ENCODE assay signal across 20 cellular contexts in the genomic region with DNA sequence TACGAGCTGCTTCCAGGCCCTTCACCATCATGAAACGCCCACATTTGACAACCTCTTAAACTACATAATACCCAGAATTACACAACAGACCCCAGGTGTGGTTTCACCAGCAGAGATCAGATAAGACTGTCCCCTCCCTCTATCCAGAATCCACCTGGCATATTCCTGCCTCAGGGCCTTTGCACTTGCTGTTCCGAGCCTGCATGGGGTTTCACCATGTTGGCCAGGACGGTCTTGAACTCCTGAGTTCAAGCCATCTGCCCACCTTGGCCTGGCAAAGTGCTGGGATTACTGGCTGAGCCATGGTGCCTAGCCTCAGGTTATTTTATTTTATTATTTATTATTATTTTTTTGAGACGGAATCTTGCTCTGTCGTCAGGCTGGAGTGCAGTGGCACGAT.
DNase-seq lines count a peak whose midpoint lies in the region; ATAC-seq, FAIRE-seq and TF ChIP-seq lines count a peak whose summit lies in the region.
"Had no signal": no experiment of that assay in that cellular context is flagged by ENCODE, and none has a peak within 500 bp of the region (broad histone marks: within the 10 kb centered on the region; RNA-seq: fewer than 3 reads in every experiment).

No MANE protein-coding gene starts in this region.

- no peak for TF ChIP-seq RAD21 in K562 (CRISPR knock-in tag; conservative IDR thresholded peaks at IDR 0.05 in 1 of 2, IDR thresholded peaks at IDR 0.05 in 1 of 2)

- POLR2A ChIA-PET in K562 (lab: Yijun Ruan, JAX): interaction anchor here (1.2 kb wide), 1 partner anchor 17 kb away, joined by 3 read pairs; no protein-coding TSS in a partner anchor

- no TSS peak for BruUV-seq in K562 (replicated peaks; lab: Mats Ljungman, UMichigan)

- H2AFZ ChIP-seq in K562 (ENCODE audit: low read depth, low read length): no peak overlapping the region

- TF ChIP-seq EP300 in K562 (IDR thresholded peaks at IDR 0.05; ENCODE audit: low read length): no peak

- in situ Hi-C loops in K562 (cut with MboI): loop anchor here (25.0 kb wide), 1 partner anchor 664 kb away; no protein-coding TSS in a partner anchor

- no peaks in the 10 kb centered on the region for H3K36me3 ChIP-seq in K562 (ENCODE audit: control insufficient read depth, insufficient read depth, low read length)
- H3K36me3 ChIP-seq: BLaER1 treated with 17β-estradiol and CSF1 and Interleukin-3, amounts not matched to agents 10 nM and 100 nM had no signal

- H3K9me1 ChIP-seq in K562 (ENCODE audit: control insufficient read depth, insufficient read depth, low read length): no peaks in the 10 kb centered on the region

- CTCF ChIA-PET in K562 (lab: Yijun Ruan, JAX; ENCODE audit: low intra/inter-chr PET ratio): no interaction called here

- no peaks in the 10 kb centered on the region for H4K20me1 ChIP-seq in K562 (replicated peaks; ENCODE audit: control insufficient read depth, insufficient read depth, low read length)
- H4K20me1 ChIP-seq: BLaER1 treated with 17β-estradiol and CSF1 and Interleukin-3, amounts not matched to agents 10 nM and 100 nM had no signal

- H3K4me3 ChIP-seq in K562: no peak overlapping the region
- H3K4me3 ChIP-seq: A549; BLaER1 treated with 17β-estradiol and CSF1 and Interleukin-3, amounts not matched to agents 10 nM and 100 nM had no signal

- intact Hi-C loops in K562 (cut with micrococcal nuclease): loop anchor here (10.0 kb wide), 1 partner anchor 77 kb away; no protein-coding TSS in a partner anchor

- no peaks in the 10 kb centered on the region for H3K79me2 ChIP-seq in K562 (ENCODE audit: control insufficient read depth, insufficient read depth, low read length)

- no peaks in the 10 kb centered on the region for H3K9me3 ChIP-seq in K562 (replicated peaks; ENCODE audit: control insufficient read depth, insufficient read depth, low read depth, low read length)
- H3K9me3 ChIP-seq: A549; BLaER1 treated with 17β-estradiol and CSF1 and Interleukin-3, amounts not matched to agents 10 nM and 100 nM; Caco-2 had no signal

- peak; percentile 24 for DNase-seq in activated effector memory CD4-positive, alpha-beta T cell treated with anti-CD3 and anti-CD28 coated beads, Interleukin-2, amount 50 U/mL, for 16 hours
- no peak for DNase-seq in activated effector memory CD4-positive, alpha-beta T cell treated with Interleukin-2 at 50 U/mL for 16 hours
- DNase-seq in K562 (ENCODE audit: extremely low read depth in 1 of 4, low spot score in 3 of 4) (no peak), NCI-H524 treated with DMSO at 0.1 percent for 48 hours (lab: John Stamatoyannopoulos, UW) (no peak), anterior cingulate cortex (lab: John Stamatoyannopoulos, UW) (no peak)
- DNase-seq: AML-193; Caco-2; Calu3; CD4-positive, alpha-beta T cell; CD8-positive, alpha-beta T cell; DMS79 treated with DMSO at 0.1 percent for 48 hours; GF-D8 had no signal

- no peak overlapping the region for H3K27ac ChIP-seq in K562 (ENCODE audit: extremely low read depth, low read depth, low read length)
- H3K27ac ChIP-seq: 22Rv1; A549; BLaER1 treated with 17β-estradiol and CSF1 and Interleukin-3, amounts not matched to agents 10 nM and 100 nM; C4-2B had no signal

- H3K4me1 ChIP-seq in K562 (replicated peaks in 1 of 2; ENCODE audit: control insufficient read depth in 2 of 2, insufficient read depth in 2 of 2, low read length in 2 of 2): peaks cover under 1 to 7% of the 10 kb centered on the region in 2 experiments; a peak in 3 of 5 replicates
- H3K4me1 ChIP-seq: A549; BLaER1 treated with 17β-estradiol and CSF1 and Interleukin-3, amounts not matched to agents 10 nM and 100 nM; Caco-2 had no signal

- 53% methylated on average over 6 of the region's 7 CpGs for WGBS in K562 (ENCODE audit: insufficient coverage, low coverage, missing lambda C conversion rate)

- H3K9ac ChIP-seq in K562 (ENCODE audit: insufficient read depth in 1 of 2, low read depth in 2 of 2, low read length in 2 of 2): no peak overlapping the region
- H3K9ac ChIP-seq: BLaER1 treated with 17β-estradiol and CSF1 and Interleukin-3, amounts not matched to agents 10 nM and 100 nM had no signal

- TF ChIP-seq POLR2A in K562 (conservative IDR thresholded peaks at IDR 0.05): no peak

- no peak for TF ChIP-seq CTCF in K562 (IDR thresholded peaks at IDR 0.05 in 2 of 3, conservative IDR thresholded peaks at IDR 0.05 in 1 of 3; ENCODE audit: insufficient read depth in 2 of 3, low read depth in 1 of 3, low read length in 3 of 3)

- no peaks in the 10 kb centered on the region; a peak in 1 of 5 replicates for H3K27me3 ChIP-seq in K562 (ENCODE audit: control insufficient read depth in 2 of 2, insufficient read depth in 2 of 2, low read length in 2 of 2)
- H3K27me3 ChIP-seq: BLaER1 treated with 17β-estradiol and CSF1 and Interleukin-3, amounts not matched to agents 10 nM and 100 nM had no signal

- FAIRE-seq in K562 (lab: Jason Lieb, UNC): no peak
- FAIRE-seq: A549, D721Med, G401.6, GM12891, GM19239 had no signal

- ATAC-seq in K562: no peak
- ATAC-seq: A549; CD8-positive, alpha-beta T cell had no signal

- no peak overlapping the region for H3K4me2 ChIP-seq in K562 (ENCODE audit: insufficient read depth, low read length)
- H3K4me2 ChIP-seq: A549; BLaER1 treated with 17β-estradiol and CSF1 and Interleukin-3, amounts not matched to agents 10 nM and 100 nM had no signal

TF ChIP-seq in K562, 482 proteins besides CTCF, POLR2A, EP300 and RAD21:
- TF ChIP-seq ZNF217 (CRISPR knock-in tag; IDR thresholded peaks at IDR 0.05) (no peak), BCOR (IDR thresholded peaks at IDR 0.05) (peak; percentile 30; the same call in 1 of the 2 replicates), RBM25 (IDR thresholded peaks at IDR 0.05; ENCODE audit: low read depth, low read length, severe bottlenecking) (peak; percentile 86)
